ENCODE assay signal across 13 cellular contexts in genomic region chr11:90701040-90701439, GRCh38.
A peak's percentile ranks its signal among the peaks of the same experiment; 100 is the strongest.
DNase-seq lines count a peak whose midpoint lies in the region; ATAC-seq and TF ChIP-seq lines count a peak whose summit lies in the region.
"Had no signal": no experiment of that assay in that cellular context is flagged by ENCODE, and none has a peak within 500 bp of the region (broad histone marks: within the 10 kb centered on the region; RNA-seq: fewer than 3 reads in every experiment).

No MANE protein-coding gene starts in this region.

- no peak for DNase-seq in neural progenitor cell (ENCODE audit: low spot score)
- no peak for DNase-seq in iPS-NIHi11 (ENCODE audit: low spot score)
- no peak for DNase-seq in HFFc6
- DNase-seq in stimulated activated CD4-positive, alpha-beta T cell treated with anti-CD3 and anti-CD28 coated beads, Interleukin-12 subunit alpha, Interleukin-12 subunit beta, amount 100 ng/mL, for 4 hours = no peak
- DNase-seq: amygdala; DND-41; MG63; stimulated activated CD8-positive, alpha-beta memory T cell treated with anti-CD3 and anti-CD28 coated beads, Interleukin-4, amount 100 ng/mL, for 48 hours had no signal

- H3K27ac Mint-ChIP-seq in neural progenitor cell = no peak overlapping the region
- no peak overlapping the region for H3K27ac Mint-ChIP-seq in HFFc6

- no peak overlapping the region for H3K4me3 ChIP-seq in neural progenitor cell
- H3K4me3 ChIP-seq: MG63 had no signal

- no peaks in the 10 kb centered on the region for H3K79me2 ChIP-seq in neural progenitor cell (ENCODE audit: low read depth)

- peaks cover 27% of the 10 kb centered on the region for H3K4me1 Mint-ChIP-seq in neural progenitor cell
- H3K4me1 Mint-ChIP-seq in HFFc6 (ENCODE audit: low read depth) = no peaks in the 10 kb centered on the region

- no peaks in the 10 kb centered on the region for H4K20me1 ChIP-seq in neural progenitor cell (ENCODE audit: low read depth)

- ATAC-seq in GM18870 (IDR thresholded peaks at IDR 0.05; ENCODE audit: unreplicated experiment) (peak; percentile 92), GM21723 (IDR thresholded peaks at IDR 0.05; ENCODE audit: unreplicated experiment) (peak; percentile 65), HG03103 (IDR thresholded peaks at IDR 0.05; ENCODE audit: low read depth, unreplicated experiment) (peak; percentile 74)
- ATAC-seq: Right ventricle myocardium inferior had no signal

- H3K27me3 Mint-ChIP-seq in neural progenitor cell (ENCODE audit: insufficient read depth, low read depth) (peaks cover 4% of the 10 kb centered on the region), HFFc6 (ENCODE audit: insufficient read depth) (no peaks in the 10 kb centered on the region)

- no peak overlapping the region for H3K9ac ChIP-seq in neural progenitor cell

- H2AFZ ChIP-seq in neural progenitor cell (replicated peaks) = no peak overlapping the region

- peak overlapping the region; percentile 60 for H3K4me2 ChIP-seq in neural progenitor cell

- H3K36me3 Mint-ChIP-seq in neural progenitor cell (no peaks in the 10 kb centered on the region), HFFc6 (ENCODE audit: low read depth) (no peaks in the 10 kb centered on the region)

- no peaks in the 10 kb centered on the region for H3K9me3 ChIP-seq in neural progenitor cell (ENCODE audit: low read depth)
- H3K9me3 ChIP-seq: MG63 had no signal

- H3K9me3 Mint-ChIP-seq in neural progenitor cell (peaks cover 4% of the 10 kb centered on the region), HFFc6 (peaks cover 29% of the 10 kb centered on the region)

- peaks cover 26% of the 10 kb centered on the region for H3K4me1 ChIP-seq in neural progenitor cell

- H3K27me3 ChIP-seq in neural progenitor cell = no peaks in the 10 kb centered on the region
- H3K27me3 ChIP-seq: MG63 had no signal

- H3K27ac ChIP-seq in neural progenitor cell = no peak overlapping the region
- H3K27ac ChIP-seq: C4-2B had no signal

- H3K4me3 Mint-ChIP-seq in neural progenitor cell (no peak overlapping the region), HFFc6 (no peak overlapping the region)

- H3K36me3 ChIP-seq in neural progenitor cell = no peaks in the 10 kb centered on the region
- H3K36me3 ChIP-seq: MG63 had no signal

- TF ChIP-seq CTCF in neural progenitor cell (IDR thresholded peaks at IDR 0.05) (no peak), HFFc6 (IDR thresholded peaks at IDR 0.05) (no peak)

- no peaks in the 10 kb centered on the region for H3F3A ChIP-seq in neural progenitor cell (ENCODE audit: low read depth)
